1 cellular context compared by ENCODE assay signal in genomic region chr1:27342391-27342777, GRCh38.
TF ChIP-seq lines count a peak whose summit lies in the region.

No MANE protein-coding gene starts in this region.

TF ChIP-seq in IMR-90, 13 proteins besides CTCF, POLR2A, EP300 and RAD21:
- no peak for TF ChIP-seq FOS (IDR thresholded peaks at IDR 0.05; ENCODE audit: low read depth, low read length)
- no peak for TF ChIP-seq SMC3 (IDR thresholded peaks at IDR 0.05; ENCODE audit: low read depth, low read length)
- TF ChIP-seq, protein P1, sequence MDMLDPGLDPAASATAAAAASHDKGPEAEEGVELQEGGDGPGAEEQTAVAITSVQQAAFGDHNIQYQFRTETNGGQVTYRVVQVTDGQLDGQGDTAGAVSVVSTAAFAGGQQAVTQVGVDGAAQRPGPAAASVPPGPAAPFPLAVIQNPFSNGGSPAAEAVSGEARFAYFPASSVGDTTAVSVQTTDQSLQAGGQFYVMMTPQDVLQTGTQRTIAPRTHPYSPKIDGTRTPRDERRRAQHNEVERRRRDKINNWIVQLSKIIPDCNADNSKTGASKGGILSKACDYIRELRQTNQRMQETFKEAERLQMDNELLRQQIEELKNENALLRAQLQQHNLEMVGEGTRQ (IDR thresholded peaks at IDR 0.05; ENCODE audit: low read depth, low read length): no peak
- TF ChIP-seq BHLHE40 (IDR thresholded peaks at IDR 0.05; ENCODE audit: low read depth, low read length): no peak
- no peak for TF ChIP-seq MAZ (IDR thresholded peaks at IDR 0.05; ENCODE audit: borderline replicate concordance, low read depth, low read length)
- TF ChIP-seq RFX5 (IDR thresholded peaks at IDR 0.05; ENCODE audit: low read depth, low read length): no peak
- no peak for TF ChIP-seq ELK1 (IDR thresholded peaks at IDR 0.05; ENCODE audit: borderline replicate concordance, low read depth, low read length)
TF ChIP-seq in IMR-90: peak in this region for 0.
